ENCODE assay signal across 8 cellular contexts in the genomic region with DNA sequence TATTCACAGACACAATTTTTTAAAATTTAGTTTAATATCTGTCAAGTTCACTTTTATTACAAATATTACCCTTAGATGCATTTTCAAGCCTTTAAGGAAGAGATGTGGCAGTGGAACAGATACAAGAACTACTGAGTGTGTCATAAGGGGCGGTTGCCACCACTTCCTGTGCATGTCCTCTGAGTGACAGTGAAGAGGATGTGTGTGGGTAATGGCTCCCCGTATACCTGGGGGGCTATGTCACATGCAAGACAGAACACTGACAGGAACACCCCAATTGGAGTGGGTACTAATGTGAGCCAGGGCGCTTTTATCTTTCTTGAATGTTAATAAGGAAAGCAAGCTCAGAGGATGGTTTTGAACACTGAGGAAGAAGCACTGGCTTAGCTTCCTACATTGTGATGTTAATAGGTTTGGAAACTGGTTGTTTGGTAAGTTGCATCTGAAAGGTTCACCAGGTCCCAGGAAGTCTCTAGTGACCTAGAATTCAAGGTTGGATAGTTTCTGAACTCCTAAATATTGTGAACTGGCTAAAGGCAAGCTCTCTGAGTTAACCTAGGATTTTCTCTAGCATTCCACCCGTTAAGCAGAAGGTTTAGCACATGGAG.
DNase-seq lines count a peak whose midpoint lies in the region; ATAC-seq, FAIRE-seq and TF ChIP-seq lines count a peak whose summit lies in the region.

No MANE protein-coding gene starts in this region.

- ATAC-seq in GM19372 (IDR thresholded peaks at IDR 0.05; ENCODE audit: low read depth, unreplicated experiment) (peak; percentile 93), HG03175 (IDR thresholded peaks at IDR 0.05; ENCODE audit: unreplicated experiment) (peak; percentile 89), left colon (peak; percentile 48)

- no peak for FAIRE-seq in RCC 7860 (lab: Jason Lieb, UNC)

- H2BK12ac ChIP-seq in trophoblast cell (ENCODE audit: low read length), result no peak overlapping the region

- peaks cover 16% of the 10 kb centered on the region for H3K36me3 Mint-ChIP-seq in endodermal cell (ENCODE audit: low read depth)

- TF ChIP-seq CTCF in endodermal cell (conservative IDR thresholded peaks at IDR 0.05), result no peak

- H3K79me2 ChIP-seq in trophoblast cell (ENCODE audit: control insufficient read depth, insufficient read depth, low read length, poor library complexity), result no peaks in the 10 kb centered on the region

- no peak overlapping the region for H3K4me3 ChIP-seq in endodermal cell (ENCODE audit: low read length)
- H3K4me3 ChIP-seq in trophoblast cell (ENCODE audit: low read depth, low read length), result no peak overlapping the region

- H3K27me3 ChIP-seq in endodermal cell (ENCODE audit: control insufficient read depth, insufficient read depth, low read length, poor library complexity, severe bottlenecking) (no peaks in the 10 kb centered on the region), trophoblast cell (ENCODE audit: insufficient read depth, low read length) (no peaks in the 10 kb centered on the region)

- H3K9me3 ChIP-seq in endodermal cell (ENCODE audit: control insufficient read depth, low read length), result no peaks in the 10 kb centered on the region
- no peaks in the 10 kb centered on the region for H3K9me3 ChIP-seq in trophoblast cell (ENCODE audit: insufficient read depth, low read depth, low read length)

- H4K91ac ChIP-seq in trophoblast cell (ENCODE audit: low read depth, low read length), result no peak overlapping the region

- H3K27ac ChIP-seq in endodermal cell (ENCODE audit: low read depth, low read length), result no peak overlapping the region
- no peak overlapping the region for H3K27ac ChIP-seq in trophoblast cell (ENCODE audit: low read depth, low read length)

- H3K36me3 ChIP-seq in endodermal cell (ENCODE audit: control insufficient read depth, insufficient read depth, low read length) (peaks cover 11% of the 10 kb centered on the region), trophoblast cell (ENCODE audit: control insufficient read depth in 1 of 2, insufficient read depth in 2 of 2, low read length in 2 of 2) (peaks cover 2 to 8% of the 10 kb centered on the region in 2 experiments)

- no peak overlapping the region for H2BK5ac ChIP-seq in trophoblast cell (ENCODE audit: low read depth, low read length, poor library complexity)

- H3K27me3 Mint-ChIP-seq in endodermal cell (ENCODE audit: insufficient read depth), result no peaks in the 10 kb centered on the region

- no peak overlapping the region for H2AK5ac ChIP-seq in trophoblast cell (ENCODE audit: low read length)

- intact Hi-C loops in left colon (cut with DNase I, micrococcal nuclease), result no loop called here

- H3K14ac ChIP-seq in trophoblast cell (ENCODE audit: low read length), result no peak overlapping the region

- H3K4me1 ChIP-seq in endodermal cell (ENCODE audit: control insufficient read depth, insufficient read depth, low read length) (no peaks in the 10 kb centered on the region), trophoblast cell (ENCODE audit: control insufficient read depth in 1 of 2, insufficient read depth in 2 of 2, low read length in 2 of 2) (no peaks in the 10 kb centered on the region)

- H2BK120ac ChIP-seq in trophoblast cell (ENCODE audit: insufficient read depth, low read length, poor library complexity), result no peak overlapping the region

- H3K4me2 ChIP-seq in trophoblast cell (ENCODE audit: low read length), result no peak overlapping the region

- H3K4me1 Mint-ChIP-seq in endodermal cell, result no peaks in the 10 kb centered on the region

- DNase-seq in activated CD4-positive, CD25-positive, alpha-beta regulatory T cell treated with anti-CD3 and anti-CD28 coated beads, Interleukin-2, amount 50 U/mL, for 72 hours, result peak; percentile 47
- peak; percentile 19 to 34 for DNase-seq in left colon
- no peak for DNase-seq in endodermal cell
- no peak for DNase-seq in RCC 7860 (ENCODE audit: low spot score)
- no peak for DNase-seq in trophoblast cell
- DNase-seq in cerebellum (ENCODE audit: low spot score), result no peak

- H3K27ac Mint-ChIP-seq in endodermal cell, result no peak overlapping the region

- no peak overlapping the region for H2AFZ ChIP-seq in trophoblast cell (ENCODE audit: insufficient read depth, low read length, poor library complexity)

- H3K4ac ChIP-seq in trophoblast cell (ENCODE audit: low read depth, low read length), result no peak overlapping the region

- WGBS in endodermal cell (ENCODE audit: insufficient coverage in 1 of 2, insufficient read length in 1 of 2), 2 experiments, result 52 to 80% methylated on average over 2 to 4 of the region's 4 CpGs
- no CpG with 5 or more reads among the region's 4 CpGs for WGBS in trophoblast cell (ENCODE audit: extremely low coverage, insufficient coverage, insufficient read length)

- H3K9ac ChIP-seq in endodermal cell (ENCODE audit: extremely low read depth, low read length, poor library complexity, severe bottlenecking), result no peak overlapping the region
- no peak overlapping the region for H3K9ac ChIP-seq in trophoblast cell (ENCODE audit: low read length)

- H3K4me3 Mint-ChIP-seq in endodermal cell, result no peak overlapping the region

- no peaks in the 10 kb centered on the region for H3K9me3 Mint-ChIP-seq in endodermal cell

- H3K23ac ChIP-seq in trophoblast cell (ENCODE audit: low read length), result no peak overlapping the region

- no peak overlapping the region for H4K12ac ChIP-seq in trophoblast cell (ENCODE audit: low read depth, low read length)

- H4K8ac ChIP-seq in trophoblast cell (ENCODE audit: low read depth, low read length), result no peak overlapping the region

- no peaks in the 10 kb centered on the region for H3K79me1 ChIP-seq in trophoblast cell (ENCODE audit: low read length)

- no peak overlapping the region for H3K18ac ChIP-seq in trophoblast cell (ENCODE audit: low read length)

Comparison
In these comparisons a context has a peak if more than half of its experiments do, and no peak if none do; other contexts are left out.
1. DNase-seq: peak in activated CD4-positive, CD25-positive, alpha-beta regulatory T cell treated with anti-CD3 and anti-CD28 coated beads, Interleukin-2, amount 50 U/mL, for 72 hours (single experiment) and left colon (2 of 2); none in endodermal cell (single experiment), RCC 7860 (single experiment), trophoblast cell (0 of 2) and cerebellum (single experiment).
2. Peak in every context shown above with its lines, with median percentiles within 50 percentile points of each other: ATAC-seq.